ENCODE assay signal across 22 cellular contexts in the genomic region with DNA sequence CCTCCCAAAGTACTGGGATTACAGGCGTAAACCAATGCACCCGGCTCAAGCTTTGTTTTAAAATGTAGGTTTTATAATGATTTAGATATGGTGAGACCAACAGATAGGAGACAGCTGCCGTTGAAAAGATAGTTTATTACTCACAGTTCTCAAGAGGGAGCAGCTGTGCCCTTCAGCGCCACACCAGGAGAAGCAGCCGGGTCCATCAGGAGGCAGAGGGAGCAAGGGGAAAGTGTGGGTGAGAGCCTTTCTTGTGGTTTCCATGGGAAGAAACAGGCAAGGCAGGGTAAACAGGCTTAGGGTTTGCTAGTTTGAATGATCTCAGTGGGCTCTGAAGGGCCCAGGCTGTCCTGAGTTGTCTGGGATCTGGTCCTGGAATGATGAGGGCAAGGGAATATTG.
"Had no signal": no experiment of that assay in that cellular context is flagged by ENCODE, and none has a peak within 500 bp of the region (broad histone marks: within the 10 kb centered on the region; RNA-seq: fewer than 3 reads in every experiment).

No MANE protein-coding gene starts in this region.

- H3K9me3 ChIP-seq: breast epithelium had no signal

- H3K27me3 ChIP-seq: breast epithelium had no signal

- H3K36me3 ChIP-seq: breast epithelium had no signal

- H3K4me1 ChIP-seq: breast epithelium had no signal

- ATAC-seq: activated CD4-positive, CD25-positive, alpha-beta regulatory T cell treated with anti-CD3 and anti-CD28 coated beads, Interleukin-2, amount 50 U/mL, for 24 hours; activated CD8-positive, alpha-beta T cell treated with anti-CD3 and anti-CD28 coated beads, Interleukin-2, amount 10 ng/mL, durations not matched to agents 7 days and 5 days; K562; Panc1; Right ventricle myocardium inferior had no signal

- H3K27ac ChIP-seq: breast epithelium had no signal

- H3K4me3 ChIP-seq: breast epithelium, K562 had no signal

- DNase-seq: activated CD4-positive, alpha-beta T cell treated with anti-CD3 and anti-CD28 coated beads for 4 hours; activated CD4-positive, alpha-beta T cell treated with anti-CD3 and anti-CD28 coated beads, Interleukin-2, amount 50 U/mL, for 4 hours; activated CD8-positive, alpha-beta memory T cell treated with anti-CD3 and anti-CD28 coated beads, Interleukin-2, amount 50 U/mL, for 48 hours; activated CD8-positive, alpha-beta T cell treated with anti-CD3 and anti-CD28 coated beads, Interleukin-2, amount 10 ng/mL, durations not matched to agents 7 days and 5 days; activated T-cell treated with anti-CD3 and anti-CD28 coated beads, Interleukin-2, amount 50 U/mL, for 1 hour; aorta; caudate nucleus; Karpas-422; NCI-H1105 treated with DMSO at 0.1 percent for 48 hours; NCI-H1436 treated with DMSO at 0.1 percent for 48 hours; NCI-H187; NCI-H2081; NCI-H345; NCI-H526; NCI-H774; OCI-M1; RPMI8226 had no signal
